8 cellular contexts compared by ENCODE assay signal in the genomic region with DNA sequence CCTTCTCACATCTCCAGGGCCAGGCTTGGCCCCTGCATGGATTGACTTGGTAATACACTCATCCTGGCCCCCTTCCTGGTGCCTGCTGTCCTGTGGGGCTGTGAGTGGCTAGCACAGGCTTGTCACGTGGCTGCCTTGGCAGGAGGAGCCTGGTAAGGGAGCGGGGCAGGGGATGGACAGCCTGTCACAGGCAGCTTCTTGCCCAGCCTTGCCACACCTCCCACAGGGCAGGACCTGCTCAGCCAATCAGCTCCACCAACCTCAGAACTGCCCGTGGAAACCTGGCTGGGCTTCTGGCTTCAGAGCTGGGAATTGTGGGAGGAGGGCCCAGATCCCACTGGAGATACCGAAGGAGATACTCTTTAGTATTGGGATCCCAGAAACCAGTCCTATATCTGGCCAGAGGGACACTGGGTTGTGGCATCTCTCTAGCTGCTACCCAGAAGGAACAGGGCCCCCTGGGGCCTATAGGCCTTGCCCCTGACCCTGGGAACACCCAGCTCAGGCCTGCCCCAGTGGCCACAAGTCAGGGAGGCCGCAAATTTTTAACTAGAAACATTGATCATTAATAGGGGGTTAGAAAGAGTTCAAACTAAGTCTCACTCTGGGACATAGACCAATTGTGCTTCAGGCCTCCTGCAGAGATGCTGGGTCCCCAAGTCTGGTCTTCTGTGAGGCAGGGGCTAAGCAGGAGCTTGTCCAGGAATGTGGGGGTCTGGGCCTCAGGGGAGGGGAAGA. TPM values are rescaled to one million over a fixed set of nuclear protein-coding genes. Genes with fewer than 3 reads are reported as not detected.
DNase-seq lines count a peak whose midpoint lies in the region; ATAC-seq and TF ChIP-seq lines count a peak whose summit lies in the region.

Gene HOGA1, plus strand, starts transcription at position 330 of the 738 bp plus-strand sequence. Its CDS starts 315 bp downstream, at position 645.

- no peaks in the 10 kb centered on the region for H3K36me3 ChIP-seq in left lung

- no peaks in the 10 kb centered on the region for H3K27me3 ChIP-seq in left lung

- H3K4me3 ChIP-seq in left lung = no peak within 1 kb of the TSS

- peak; percentile 75 for ATAC-seq in GM19025 (IDR thresholded peaks at IDR 0.05; ENCODE audit: low read depth, unreplicated experiment)
- peak; percentile 84 for ATAC-seq in left lung
- ATAC-seq in HG02870 (IDR thresholded peaks at IDR 0.05; ENCODE audit: unreplicated experiment) = no peak
- no peak for ATAC-seq in GM21717 (IDR thresholded peaks at IDR 0.05; ENCODE audit: unreplicated experiment)
- ATAC-seq in effector memory CD8-positive, alpha-beta T cell (replicated peaks) = no peak

- H3K9me3 Mint-ChIP-seq in effector memory CD8-positive, alpha-beta T cell = no peaks in the 10 kb centered on the region

- peak within 1 kb of the TSS; percentile 80 for H3K27ac ChIP-seq in cingulate gyrus (ENCODE audit: low read depth, low read length)
- H3K27ac ChIP-seq in left lung = no peak within 1 kb of the TSS

- no peaks in the 10 kb centered on the region for H3K27me3 Mint-ChIP-seq in effector memory CD8-positive, alpha-beta T cell

- no peaks in the 10 kb centered on the region for H3K9me3 ChIP-seq in left lung

- H3K4me1 ChIP-seq in left lung = no peaks in the 10 kb centered on the region

- no peaks in the 10 kb centered on the region for H3K4me1 Mint-ChIP-seq in effector memory CD8-positive, alpha-beta T cell (ENCODE audit: low read depth in 2 of 2)

- intact Hi-C loops in left lung (cut with DNase I) = no loop called here

- TF ChIP-seq CTCF in left lung (IDR thresholded peaks at IDR 0.05) = no peak

- H3K4me3 Mint-ChIP-seq in effector memory CD8-positive, alpha-beta T cell = no peak within 1 kb of the TSS

- no peak within 1 kb of the TSS for H3K27ac Mint-ChIP-seq in effector memory CD8-positive, alpha-beta T cell

- H3K36me3 Mint-ChIP-seq in effector memory CD8-positive, alpha-beta T cell (ENCODE audit: insufficient read depth) = no peaks in the 10 kb centered on the region

- DNase-seq in M059J (ENCODE audit: low read depth) (peak; percentile 58), left lung (peak in 1 of 2 donors; percentile 61), NAMALWA (ENCODE audit: low spot score) (no peak)
- no peak for DNase-seq in effector memory CD8-positive, alpha-beta T cell

RNA-seq across cellular contexts. Expression of gene HOGA1, which starts in this region (rescaled TPM):
- total RNA-seq in M059J (2014; rRNA removed; shearing (Covaris generic)) = 0.12 and 0.71 TPM in 2 replicates
- 1 to 10 TPM; 1.1 to 1.2 TPM for total RNA-seq in left lung

Comparison
In these comparisons a context has a peak if more than half of its experiments do, and no peak if none do; other contexts are left out.
1. Peak in DNase-seq in M059J; RNA of the gene not detected or under 1 TPM.
2. ATAC-seq: peak in GM19025 (single experiment) and left lung (single experiment); none in HG02870 (single experiment), GM21717 (single experiment) and effector memory CD8-positive, alpha-beta T cell (single experiment).